Comparison of ENCODE assay signal across 19 cellular contexts in genomic region chr21:37763298-37763697, GRCh38.
DNase-seq lines count a peak whose midpoint lies in the region; ATAC-seq and TF ChIP-seq lines count a peak whose summit lies in the region.
"Had no signal": no experiment of that assay in that cellular context is flagged by ENCODE, and none has a peak within 500 bp of the region (broad histone marks: within the 10 kb centered on the region; RNA-seq: fewer than 3 reads in every experiment).

No MANE protein-coding gene starts in this region.

- TF ChIP-seq CTCF in hepatocyte (IDR thresholded peaks at IDR 0.05; ENCODE audit: poor library complexity) (no peak), neural progenitor cell (IDR thresholded peaks at IDR 0.05) (no peak)

- DNase-seq in NCI-H82 (lab: John Stamatoyannopoulos, UW) (peak; percentile 38), NCI-H82 treated with DMSO at 0.1 percent for 48 hours (lab: John Stamatoyannopoulos, UW; ENCODE audit: unreplicated experiment) (no peak), SHP77 (lab: John Stamatoyannopoulos, UW) (peak; percentile 30 to 69), hepatocyte (ENCODE audit: low spot score) (no peak), mesenteric fat pad (ENCODE audit: low spot score) (no peak), neural progenitor cell (ENCODE audit: low spot score) (no peak)
- DNase-seq: ACHN, AML-193, Caco-2, DMS79 treated with DMSO at 0.1 percent for 48 hours, NCI-H1092 treated with DMSO at 0.1 percent for 48 hours, NCI-H446 treated with DMSO at 0.1 percent for 48 hours, OCI-M1, RPMI8226 had no signal

- H3K27ac Mint-ChIP-seq in neural progenitor cell = no peak overlapping the region
- H3K27ac Mint-ChIP-seq: GM23338 had no signal

- H3K9me3 Mint-ChIP-seq in neural progenitor cell = peaks cover 7% of the 10 kb centered on the region

- H3K4me2 ChIP-seq in hepatocyte (no peak overlapping the region), neural progenitor cell (no peak overlapping the region)
- H3K4me2 ChIP-seq: GM23338, KMS-11 had no signal

- no peaks in the 10 kb centered on the region for H4K20me1 ChIP-seq in hepatocyte (ENCODE audit: insufficient read depth, poor library complexity, severe bottlenecking)
- no peaks in the 10 kb centered on the region for H4K20me1 ChIP-seq in neural progenitor cell (ENCODE audit: low read depth)

- H3K4me1 Mint-ChIP-seq in neural progenitor cell = no peaks in the 10 kb centered on the region

- no peaks in the 10 kb centered on the region for H3K27me3 ChIP-seq in hepatocyte
- H3K27me3 ChIP-seq in neural progenitor cell = no peaks in the 10 kb centered on the region
- H3K27me3 ChIP-seq: SJSA1 had no signal

- no peak overlapping the region for H3K4me3 Mint-ChIP-seq in neural progenitor cell
- H3K4me3 Mint-ChIP-seq: GM23338 had no signal

- ATAC-seq in HG03095 (IDR thresholded peaks at IDR 0.05; ENCODE audit: unreplicated experiment) = no peak
- ATAC-seq: GM23338, HepG2 had no signal

- H3K9ac ChIP-seq in neural progenitor cell = no peak overlapping the region
- H3K9ac ChIP-seq: KMS-11 had no signal

- H2AFZ ChIP-seq in hepatocyte = no peak overlapping the region
- no peak overlapping the region for H2AFZ ChIP-seq in neural progenitor cell (replicated peaks)
- H2AFZ ChIP-seq: GM23338 had no signal

- H3K4me3 ChIP-seq in hepatocyte (no peak overlapping the region), neural progenitor cell (no peak overlapping the region)
- H3K4me3 ChIP-seq: GM23338, SJSA1 had no signal

- H3K4me1 ChIP-seq in hepatocyte (ENCODE audit: insufficient read depth) (no peaks in the 10 kb centered on the region), neural progenitor cell (no peaks in the 10 kb centered on the region)

- no peaks in the 10 kb centered on the region for H3F3A ChIP-seq in neural progenitor cell (ENCODE audit: low read depth)

- H3K9me3 ChIP-seq in hepatocyte (ENCODE audit: low read depth) (no peaks in the 10 kb centered on the region), neural progenitor cell (ENCODE audit: low read depth) (no peaks in the 10 kb centered on the region)
- H3K9me3 ChIP-seq: SJSA1 had no signal

- no peaks in the 10 kb centered on the region for H3K36me3 Mint-ChIP-seq in neural progenitor cell

- H3K79me2 ChIP-seq in hepatocyte (no peaks in the 10 kb centered on the region), neural progenitor cell (ENCODE audit: low read depth) (no peaks in the 10 kb centered on the region)

- H3K27ac ChIP-seq in hepatocyte (peak overlapping the region; percentile 23), neural progenitor cell (no peak overlapping the region)
- H3K27ac ChIP-seq: KMS-11, SJSA1 had no signal

- 84% methylated on average over 5 of the region's 5 CpGs for WGBS in hepatocyte (ENCODE audit: low lambda C conversion rate, missing lambda C conversion rate)

- H3K36me3 ChIP-seq in hepatocyte (replicated peaks; ENCODE audit: insufficient read depth, low read depth) (no peaks in the 10 kb centered on the region), neural progenitor cell (no peaks in the 10 kb centered on the region)
- H3K36me3 ChIP-seq: SJSA1 had no signal

- no peaks in the 10 kb centered on the region for H3K9me2 ChIP-seq in hepatocyte (replicated peaks; ENCODE audit: insufficient read depth)

- peaks cover 2% of the 10 kb centered on the region for H3K27me3 Mint-ChIP-seq in neural progenitor cell (ENCODE audit: insufficient read depth, low read depth)

Comparison
In these comparisons a context has a peak if more than half of its experiments do, and no peak if none do; other contexts are left out.
1. DNase-seq: peak in NCI-H82 (single experiment) and SHP77 (2 of 2); none in NCI-H82 treated with DMSO at 0.1 percent for 48 hours (single experiment), hepatocyte (single experiment), mesenteric fat pad (single experiment) and neural progenitor cell (single experiment).